In the genomic region with DNA sequence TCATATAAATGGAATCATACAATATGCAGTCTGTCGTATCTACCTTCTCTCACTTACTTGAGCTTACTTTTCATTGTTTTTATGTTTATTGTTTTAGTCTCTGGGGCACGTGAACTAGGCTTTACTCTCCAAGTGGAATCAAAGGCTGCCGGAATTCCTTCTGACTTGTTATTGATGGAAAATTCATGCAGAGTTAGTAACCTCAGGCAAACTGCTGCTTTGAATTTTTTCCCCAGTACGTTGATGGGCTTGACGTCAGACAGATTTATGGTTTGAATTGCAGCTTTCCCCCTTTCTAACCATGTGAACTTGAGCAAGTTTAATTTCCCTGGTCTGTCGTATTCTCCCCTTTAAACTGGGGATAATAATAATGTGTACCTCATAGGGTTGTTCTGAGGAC, we compare ENCODE assay signal across 1 cellular context.
TF ChIP-seq lines count a peak whose summit lies in the region.

No MANE protein-coding gene starts in this region.

TF ChIP-seq in HEK293, 187 proteins besides CTCF, POLR2A, EP300 and RAD21 (continued from another document):
- TF ChIP-seq, protein P1, sequence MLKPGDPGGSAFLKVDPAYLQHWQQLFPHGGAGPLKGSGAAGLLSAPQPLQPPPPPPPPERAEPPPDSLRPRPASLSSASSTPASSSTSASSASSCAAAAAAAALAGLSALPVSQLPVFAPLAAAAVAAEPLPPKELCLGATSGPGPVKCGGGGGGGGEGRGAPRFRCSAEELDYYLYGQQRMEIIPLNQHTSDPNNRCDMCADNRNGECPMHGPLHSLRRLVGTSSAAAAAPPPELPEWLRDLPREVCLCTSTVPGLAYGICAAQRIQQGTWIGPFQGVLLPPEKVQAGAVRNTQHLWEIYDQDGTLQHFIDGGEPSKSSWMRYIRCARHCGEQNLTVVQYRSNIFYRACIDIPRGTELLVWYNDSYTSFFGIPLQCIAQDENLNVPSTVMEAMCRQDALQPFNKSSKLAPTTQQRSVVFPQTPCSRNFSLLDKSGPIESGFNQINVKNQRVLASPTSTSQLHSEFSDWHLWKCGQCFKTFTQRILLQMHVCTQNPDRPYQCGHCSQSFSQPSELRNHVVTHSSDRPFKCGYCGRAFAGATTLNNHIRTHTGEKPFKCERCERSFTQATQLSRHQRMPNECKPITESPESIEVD (tag by site-specific recombination; IDR thresholded peaks at IDR 0.05), result peak; percentile 88
